8 cellular contexts compared by ENCODE assay signal in the genomic region with DNA sequence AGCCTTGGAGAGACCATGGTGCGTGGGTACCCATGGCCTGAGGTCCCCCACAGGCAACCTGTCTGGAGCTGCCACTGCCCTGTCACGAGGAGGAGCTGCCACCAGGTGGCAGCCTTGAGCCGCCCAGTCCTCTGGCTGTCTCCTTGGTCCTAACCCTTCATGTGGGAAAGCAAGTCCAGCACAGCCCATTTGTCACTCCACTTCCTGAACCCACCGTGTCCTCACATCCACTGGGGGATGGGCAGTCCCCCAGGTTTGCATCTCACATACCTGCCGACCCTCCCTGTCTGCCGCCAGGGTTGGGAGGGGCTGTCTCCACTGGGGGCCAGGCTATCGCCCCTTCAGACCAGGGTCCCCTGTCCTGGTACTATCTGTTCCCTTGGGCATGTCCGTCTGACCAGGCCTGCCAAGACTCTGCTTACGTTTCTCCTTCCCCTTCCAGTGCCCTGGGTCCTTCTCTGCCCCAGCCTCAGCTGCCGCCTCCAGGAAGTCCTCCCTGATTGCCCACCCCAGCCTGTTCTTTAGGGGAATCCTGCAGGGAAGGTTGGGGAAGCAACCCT. TPM values are rescaled to one million over a fixed set of nuclear protein-coding genes. Genes with fewer than 3 reads are reported as not detected.
DNase-seq lines count a peak whose midpoint lies in the region; ATAC-seq lines count a peak whose summit lies in the region.

No MANE protein-coding gene starts in this region.

- intact Hi-C loops in activated CD4-positive, alpha-beta T cell treated with anti-CD3 and anti-CD28 coated beads for 36 hours (cut with DNase I, micrococcal nuclease), result loop anchor here (1.0 to 5.0 kb wide), 5 partner anchors 77 to 233 kb away; partner anchors contain the start of genes NDUFS7 (in 2 of the 2), ADAMTSL5 (in 1 of the 2) and DAZAP1 (in 1 of the 2)

- CTCF ChIA-PET in activated CD4-positive, alpha-beta T cell treated with anti-CD3 and anti-CD28 coated beads for 36 hours (lab: Charles Lee), result interaction anchor here (0.6 to 1.5 kb wide), 10 partner anchors 11 to 854 kb away, joined by 3 to 5 read pairs (median 3); no protein-coding TSS in a partner anchor

- peak; percentile 21 for ATAC-seq in activated CD4-positive, alpha-beta T cell treated with anti-CD3 and anti-CD28 coated beads for 36 hours
- no peak for ATAC-seq in GM18867 (IDR thresholded peaks at IDR 0.05; ENCODE audit: unreplicated experiment)

- peaks cover 10% of the 10 kb centered on the region for H3K27me3 Mint-ChIP-seq in activated CD4-positive, alpha-beta T cell treated with anti-CD3 and anti-CD28 coated beads for 36 hours

- peaks cover 17% of the 10 kb centered on the region for H3K4me1 Mint-ChIP-seq in activated CD4-positive, alpha-beta T cell treated with anti-CD3 and anti-CD28 coated beads for 36 hours

- DNase-seq in AG08395 (ENCODE audit: low spot score), result peak; percentile 85
- peak; percentile 92 for DNase-seq in GM19240 (ENCODE audit: insufficient read length, low spot score)
- DNase-seq in NCI-H2196 treated with DMSO at 0.1 percent for 48 hours (lab: John Stamatoyannopoulos, UW; ENCODE audit: unreplicated experiment), result peak; percentile 50
- DNase-seq in activated CD4-positive, alpha-beta T cell treated with anti-CD3 and anti-CD28 coated beads for 36 hours, result peak; percentile 89
- peak; percentile 90 for DNase-seq in cerebellar cortex (ENCODE audit: low spot score)
- DNase-seq in left kidney (ENCODE audit: low read depth, low spot score), result peak; percentile 91
- DNase-seq in stimulated activated CD4-positive, alpha-beta T cell treated with anti-CD3 and anti-CD28 coated beads, Interleukin-4, amount 100 ng/mL, for 4 hours, result peak; percentile 67 to 76

- POLR2A ChIA-PET in activated CD4-positive, alpha-beta T cell treated with anti-CD3 and anti-CD28 coated beads for 36 hours (lab: Charles Lee), result interaction anchor here (0.6 to 1.6 kb wide), 3 partner anchors 11 to 92 kb away, joined by 3 to 8 read pairs (median 7); partner anchors contain the start of gene CIRBP

- peaks cover 25% of the 10 kb centered on the region for H3K36me3 Mint-ChIP-seq in activated CD4-positive, alpha-beta T cell treated with anti-CD3 and anti-CD28 coated beads for 36 hours (ENCODE audit: low read depth)

- no peak overlapping the region for H3K4me3 Mint-ChIP-seq in activated CD4-positive, alpha-beta T cell treated with anti-CD3 and anti-CD28 coated beads for 36 hours

- no peak overlapping the region for H3K27ac Mint-ChIP-seq in activated CD4-positive, alpha-beta T cell treated with anti-CD3 and anti-CD28 coated beads for 36 hours

- H3K9me3 Mint-ChIP-seq in activated CD4-positive, alpha-beta T cell treated with anti-CD3 and anti-CD28 coated beads for 36 hours (ENCODE audit: low read depth), result no peaks in the 10 kb centered on the region

RNA-seq across cellular contexts. Expression of gene FAM174C, which starts 4.5 kb away (rescaled TPM):
- 10 to 100 TPM; 75.3 to 88.3 TPM for total RNA-seq in activated CD4-positive, alpha-beta T cell treated with anti-CD3 and anti-CD28 coated beads for 36 hours

RNA-seq across cellular contexts. Expression of gene EFNA2, which starts 5.8 kb away (rescaled TPM):
- not detected for total RNA-seq in activated CD4-positive, alpha-beta T cell treated with anti-CD3 and anti-CD28 coated beads for 36 hours

RNA-seq across cellular contexts. Expression of gene CIRBP, which starts 10.7 kb away (rescaled TPM):
- total RNA-seq in activated CD4-positive, alpha-beta T cell treated with anti-CD3 and anti-CD28 coated beads for 36 hours, result 100 to 1,000 TPM; 123 to 188 TPM

RNA-seq across cellular contexts. Expression of gene MIDN, which starts 31.5 kb away (rescaled TPM):
- total RNA-seq in activated CD4-positive, alpha-beta T cell treated with anti-CD3 and anti-CD28 coated beads for 36 hours, result 10 to 100 TPM; 46.5 to 47.9 TPM

RNA-seq across cellular contexts. Expression of gene ATP5F1D, which starts 38.3 kb away (rescaled TPM):
- 100 to 1,000 TPM; 161 to 180 TPM for total RNA-seq in activated CD4-positive, alpha-beta T cell treated with anti-CD3 and anti-CD28 coated beads for 36 hours
